ENCODE assay signal across 10 cellular contexts in genomic region chr3:183687705-183688104, GRCh38.
"Had no signal": no experiment of that assay in that cellular context is flagged by ENCODE, and none has a peak within 500 bp of the region (broad histone marks: within the 10 kb centered on the region; RNA-seq: fewer than 3 reads in every experiment).

No MANE protein-coding gene starts in this region.

- H3K9me3 ChIP-seq: HAP-1 had no signal

- H3K27ac Mint-ChIP-seq: GM23338, H9, HFFc6 had no signal

- ATAC-seq: GM23338, HCT116 had no signal

- DNase-seq: GM23248, GOT3, H7, H9, HCEC 1CT, HFFc6 had no signal

- H3K9me3 Mint-ChIP-seq: GM23338, H9, HFFc6 had no signal

- H3K4me3 ChIP-seq: GM23248, GM23338, HAP-1 had no signal

- H3K4me2 ChIP-seq: GM23338 had no signal

- H3K36me3 ChIP-seq: HAP-1 had no signal

- H3K27ac ChIP-seq: GM23248 had no signal

- H2AFZ ChIP-seq: GM23248, GM23338 had no signal

- FAIRE-seq: H1 had no signal

- H3K4me3 Mint-ChIP-seq: GM23338, H9, HFFc6 had no signal

- H3K4me1 Mint-ChIP-seq: GM23338, H9 had no signal

- H3K9ac ChIP-seq: GM23248 had no signal
